Comparison of ENCODE assay signal across 21 cellular contexts in genomic region chr2:50648031-50648430, GRCh38.
"Had no signal": no experiment of that assay in that cellular context is flagged by ENCODE, and none has a peak within 500 bp of the region (broad histone marks: within the 10 kb centered on the region; RNA-seq: fewer than 3 reads in every experiment).

No MANE protein-coding gene starts in this region.

- H3K4me3 Mint-ChIP-seq: endodermal cell; naive thymus-derived CD4-positive, alpha-beta T cell; stimulated activated naive B cell treated with anti-CD40 and anti-IgM and Interleukin-4, amounts not matched to agents 10 μg/mL and 1 μg/mL and 100 μg/mL, for 72 hours; stimulated activated naive CD8-positive, alpha-beta T cell treated with anti-CD3 and anti-CD28 coated beads, Interleukin-15, amount 100 ng/mL, for 72 hours had no signal

- H3K27me3 Mint-ChIP-seq: naive thymus-derived CD4-positive, alpha-beta T cell; stimulated activated naive B cell treated with anti-CD40 and anti-IgM and Interleukin-4, amounts not matched to agents 10 μg/mL and 1 μg/mL and 100 μg/mL, for 72 hours; stimulated activated naive CD8-positive, alpha-beta T cell treated with anti-CD3 and anti-CD28 coated beads, Interleukin-15, amount 100 ng/mL, for 72 hours had no signal

- H3K36me3 Mint-ChIP-seq: naive thymus-derived CD4-positive, alpha-beta T cell; stimulated activated naive B cell treated with anti-CD40 and anti-IgM and Interleukin-4, amounts not matched to agents 10 μg/mL and 1 μg/mL and 100 μg/mL, for 72 hours had no signal

- H3K4me1 Mint-ChIP-seq: endodermal cell; stimulated activated naive B cell treated with anti-CD40 and anti-IgM and Interleukin-4, amounts not matched to agents 10 μg/mL and 1 μg/mL and 100 μg/mL, for 72 hours; stimulated activated naive CD8-positive, alpha-beta T cell treated with anti-CD3 and anti-CD28 coated beads, Interleukin-15, amount 100 ng/mL, for 72 hours had no signal

- DNase-seq: colonic mucosa; effector CD4-positive, alpha-beta T cell; endodermal cell; erythroblast; foreskin keratinocyte; heart left ventricle; hypothalamus; kidney glomerular epithelial cell; mammary epithelial cell; naive thymus-derived CD4-positive, alpha-beta T cell; posterior cingulate gyrus; sigmoid colon; stimulated activated CD4-positive, alpha-beta T cell treated with anti-CD3 and anti-CD28 coated beads, Interleukin-2, amount 100 ng/mL, for 24 hours; stimulated activated CD4-positive, alpha-beta T cell treated with anti-CD3 and anti-CD28 coated beads, Interleukin-4, amount 100 ng/mL, for 4 hours; stimulated activated naive B cell treated with anti-CD40 and anti-IgM and Interleukin-4, amounts not matched to agents 10 μg/mL and 1 μg/mL and 100 μg/mL, for 72 hours; stimulated activated naive CD8-positive, alpha-beta T cell treated with anti-CD3 and anti-CD28 coated beads, Interleukin-15, amount 100 ng/mL, for 72 hours; testis; transverse colon had no signal

- H3K4me3 ChIP-seq: colonic mucosa, heart left ventricle, right atrium auricular region, sigmoid colon, skin epidermis, testis, transverse colon had no signal

- H3K27ac Mint-ChIP-seq: endodermal cell; naive thymus-derived CD4-positive, alpha-beta T cell; stimulated activated naive B cell treated with anti-CD40 and anti-IgM and Interleukin-4, amounts not matched to agents 10 μg/mL and 1 μg/mL and 100 μg/mL, for 72 hours; stimulated activated naive CD8-positive, alpha-beta T cell treated with anti-CD3 and anti-CD28 coated beads, Interleukin-15, amount 100 ng/mL, for 72 hours had no signal

- H3K9me3 Mint-ChIP-seq: endodermal cell had no signal

- H3K27ac ChIP-seq: colonic mucosa, foreskin keratinocyte, heart left ventricle, neutrophil, right atrium auricular region, sigmoid colon, skin epidermis, testis, transverse colon had no signal
